Comparison of ENCODE assay signal across 32 cellular contexts in the genomic region with DNA sequence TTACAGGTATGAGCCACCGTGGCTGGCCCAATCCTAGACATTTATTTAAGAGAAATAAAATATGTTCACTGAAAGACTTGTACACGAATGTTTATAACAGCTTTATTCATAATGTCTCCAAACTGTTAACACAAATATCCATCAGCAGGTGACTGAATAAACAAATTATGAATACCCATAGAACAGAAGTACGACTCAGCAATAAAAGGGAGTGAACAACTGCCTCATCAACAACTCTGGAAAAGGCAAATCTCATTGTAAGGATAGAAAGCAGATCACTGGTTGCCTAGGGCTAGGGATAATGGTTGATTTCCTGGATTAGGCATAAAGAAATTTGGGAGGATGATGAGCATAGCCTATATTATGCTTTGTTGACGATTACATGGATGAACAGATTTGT.
"Had no signal": no experiment of that assay in that cellular context is flagged by ENCODE, and none has a peak within 500 bp of the region (broad histone marks: within the 10 kb centered on the region; RNA-seq: fewer than 3 reads in every experiment).

No MANE protein-coding gene starts in this region.

- H3K36me3 ChIP-seq: cardiac muscle cell, Peyer's patch had no signal

- H3K9me3 Mint-ChIP-seq: activated CD4-positive, alpha-beta T cell treated with anti-CD3 and anti-CD28 coated beads, Interleukin-2, amount 10 ng/mL, durations not matched to agents 24 days and 14 days; activated CD8-positive, alpha-beta T cell treated with anti-CD3 and anti-CD28 coated beads for 36 hours; activated naive CD8-positive, alpha-beta T cell treated with anti-CD3 and anti-CD28 coated beads for 36 hours; activated T-cell treated with anti-CD3 and anti-CD28 coated beads, Interleukin-2, amount 50 U/mL, for 72 hours; activated T-helper 17 cell treated with anti-CD3 and anti-CD28 coated beads, Interleukin-2, amount 50 U/mL, for 72 hours; central memory CD8-positive, alpha-beta T cell; T-helper 1 cell treated with Interleukin-12 subunit alpha and Interleukin-12 subunit beta and Interleukin-4 antibody, amounts not matched to agents 30 μg/mL and 1 μg/mL, for 36 hours; T-helper 2 cell treated with Interferon-gamma antibody and Interleukin-4, amounts not matched to agents 5 μg/mL and 100 μg/mL, for 36 hours had no signal

- H3K27ac ChIP-seq: cardiac muscle cell, Peyer's patch had no signal

- FAIRE-seq: TTC549 had no signal

- DNase-seq: activated CD4-positive, alpha-beta T cell treated with anti-CD3 and anti-CD28 coated beads, Interleukin-2, amount 10 ng/mL, durations not matched to agents 24 days and 14 days; activated CD4-positive, alpha-beta T cell treated with anti-CD3 and anti-CD28 coated beads, Interleukin-2, amount 50 U/mL, for 4 hours; activated CD8-positive, alpha-beta T cell treated with anti-CD3 and anti-CD28 coated beads for 36 hours; activated effector memory CD4-positive, alpha-beta T cell treated with anti-CD3 and anti-CD28 coated beads, Interleukin-2, amount 50 U/mL, for 16 hours; activated naive CD4-positive, alpha-beta T cell; activated naive CD4-positive, alpha-beta T cell treated with anti-CD3 and anti-CD28 coated beads, Interleukin-2, amount 50 U/mL, for 16 hours; activated naive CD8-positive, alpha-beta T cell treated with anti-CD3 and anti-CD28 coated beads for 36 hours; activated T-cell treated with anti-CD3 and anti-CD28 coated beads, Interleukin-2, amount 50 U/mL, for 1 hour; activated T-cell treated with anti-CD3 and anti-CD28 coated beads, Interleukin-2, amount 50 U/mL, for 72 hours; amniotic stem cell; aorta; Karpas-422; KBM-7; NCI-H1105; NCI-H1436 treated with DMSO at 0.1 percent for 48 hours; NCI-H1694 treated with DMSO at 0.1 percent for 48 hours; NCI-H2029; NCI-H2107; NCI-H2171; NCI-H510A treated with DMSO at 0.1 percent for 48 hours; NCI-H526 treated with DMSO at 0.1 percent for 48 hours; NK-92 treated with Interleukin-12 subunit alpha and Interleukin-12 subunit beta, amount 100 ng/mL, for 24 hours; PC-3; Peyer's patch; RPMI8226; SIG-M5 had no signal

- H3K4me3 ChIP-seq: cardiac muscle cell, Peyer's patch had no signal

- ATAC-seq: activated CD8-positive, alpha-beta T cell treated with anti-CD3 and anti-CD28 coated beads for 36 hours; activated T-cell treated with anti-CD3 and anti-CD28 coated beads, Interleukin-2, amount 50 U/mL, for 72 hours; activated T-helper 17 cell treated with anti-CD3 and anti-CD28 coated beads, Interleukin-2, amount 50 U/mL, for 72 hours; PC-3 had no signal

- H3K27ac Mint-ChIP-seq: activated CD4-positive, alpha-beta T cell treated with anti-CD3 and anti-CD28 coated beads, Interleukin-2, amount 10 ng/mL, durations not matched to agents 24 days and 14 days; activated CD8-positive, alpha-beta T cell treated with anti-CD3 and anti-CD28 coated beads for 36 hours; activated naive CD8-positive, alpha-beta T cell treated with anti-CD3 and anti-CD28 coated beads for 36 hours; activated T-cell treated with anti-CD3 and anti-CD28 coated beads, Interleukin-2, amount 50 U/mL, for 72 hours; activated T-helper 17 cell treated with anti-CD3 and anti-CD28 coated beads, Interleukin-2, amount 50 U/mL, for 72 hours; T-helper 1 cell treated with Interleukin-12 subunit alpha and Interleukin-12 subunit beta and Interleukin-4 antibody, amounts not matched to agents 30 μg/mL and 1 μg/mL, for 36 hours; T-helper 2 cell treated with Interferon-gamma antibody and Interleukin-4, amounts not matched to agents 5 μg/mL and 100 μg/mL, for 36 hours had no signal

- H3K9me3 ChIP-seq: Peyer's patch had no signal

- H3K4me1 Mint-ChIP-seq: activated T-helper 17 cell treated with anti-CD3 and anti-CD28 coated beads, Interleukin-2, amount 50 U/mL, for 72 hours; central memory CD8-positive, alpha-beta T cell had no signal

- H3K4me1 ChIP-seq: Peyer's patch had no signal

- H3K27me3 ChIP-seq: cardiac muscle cell, Peyer's patch had no signal

- H3K27me3 Mint-ChIP-seq: activated CD8-positive, alpha-beta T cell treated with anti-CD3 and anti-CD28 coated beads for 36 hours; activated naive CD8-positive, alpha-beta T cell treated with anti-CD3 and anti-CD28 coated beads for 36 hours; activated T-helper 17 cell treated with anti-CD3 and anti-CD28 coated beads, Interleukin-2, amount 50 U/mL, for 72 hours; central memory CD8-positive, alpha-beta T cell had no signal

- H3K4me3 Mint-ChIP-seq: activated CD4-positive, alpha-beta T cell treated with anti-CD3 and anti-CD28 coated beads, Interleukin-2, amount 10 ng/mL, durations not matched to agents 24 days and 14 days; activated CD8-positive, alpha-beta T cell treated with anti-CD3 and anti-CD28 coated beads for 36 hours; activated naive CD8-positive, alpha-beta T cell treated with anti-CD3 and anti-CD28 coated beads for 36 hours; activated T-cell treated with anti-CD3 and anti-CD28 coated beads, Interleukin-2, amount 50 U/mL, for 72 hours; activated T-helper 17 cell treated with anti-CD3 and anti-CD28 coated beads, Interleukin-2, amount 50 U/mL, for 72 hours; central memory CD8-positive, alpha-beta T cell; T-helper 1 cell treated with Interleukin-12 subunit alpha and Interleukin-12 subunit beta and Interleukin-4 antibody, amounts not matched to agents 30 μg/mL and 1 μg/mL, for 36 hours; T-helper 2 cell treated with Interferon-gamma antibody and Interleukin-4, amounts not matched to agents 5 μg/mL and 100 μg/mL, for 36 hours had no signal
